ENCODE assay signal across 34 cellular contexts in the genomic region with DNA sequence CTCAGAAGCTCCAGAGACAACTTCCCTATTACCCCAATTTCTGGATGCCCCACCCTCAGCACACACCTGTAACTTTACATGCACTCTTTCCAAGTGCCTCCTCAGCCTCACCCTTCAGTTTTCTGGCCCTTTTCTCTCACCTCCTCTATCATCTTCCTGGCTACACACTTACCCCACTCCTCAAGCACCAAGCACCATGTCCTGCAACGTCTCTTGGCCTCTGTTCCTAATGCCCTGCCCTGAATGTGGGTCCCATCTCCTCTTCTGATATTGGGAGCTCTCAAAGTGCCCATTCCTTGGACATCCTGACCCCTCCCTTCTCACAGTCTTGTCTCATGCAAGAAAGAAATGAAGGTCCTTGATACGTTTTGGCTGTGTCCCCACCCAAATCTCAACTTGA. TPM values are rescaled to one million over a fixed set of nuclear protein-coding genes. Genes with fewer than 3 reads are reported as not detected.
"Had no signal": no experiment of that assay in that cellular context is flagged by ENCODE, and none has a peak within 500 bp of the region (broad histone marks: within the 10 kb centered on the region; RNA-seq: fewer than 3 reads in every experiment).

No MANE protein-coding gene starts in this region.

- H3K9me3 ChIP-seq: adrenal gland, breast epithelium, MG63 had no signal

- H3K4me3 ChIP-seq: adrenal gland, breast epithelium, MG63, SK-N-MC had no signal

- ATAC-seq: activated CD8-positive, alpha-beta T cell treated with anti-CD3 and anti-CD28 coated beads for 36 hours; activated T-helper 17 cell treated with anti-CD3 and anti-CD28 coated beads, Interleukin-2, amount 50 U/mL, for 72 hours; Panc1; Right ventricle myocardium inferior; T-cell had no signal

- H3K36me3 ChIP-seq: adrenal gland, breast epithelium, MG63 had no signal

- H3K9me3 Mint-ChIP-seq: activated B cell treated with CpG ODN at 0.5 μM for 24 hours; activated CD8-positive, alpha-beta T cell treated with anti-CD3 and anti-CD28 coated beads for 36 hours; activated naive CD4-positive, alpha-beta T cell treated with anti-CD3 and anti-CD28 coated beads for 36 hours; activated naive CD8-positive, alpha-beta T cell treated with anti-CD3 and anti-CD28 coated beads, Interleukin-2, amount 10 ng/mL, durations not matched to agents 7 days and 5 days; activated T-helper 17 cell treated with anti-CD3 and anti-CD28 coated beads, Interleukin-2, amount 50 U/mL, for 72 hours; T-cell had no signal

- H3K36me3 Mint-ChIP-seq: T-cell had no signal

- H3K4me1 Mint-ChIP-seq: activated B cell treated with CpG ODN at 0.5 μM for 24 hours; activated T-helper 17 cell treated with anti-CD3 and anti-CD28 coated beads, Interleukin-2, amount 50 U/mL, for 72 hours had no signal

- H3K4me3 Mint-ChIP-seq: activated B cell treated with CpG ODN at 0.5 μM for 24 hours; activated CD8-positive, alpha-beta T cell treated with anti-CD3 and anti-CD28 coated beads for 36 hours; activated naive CD4-positive, alpha-beta T cell treated with anti-CD3 and anti-CD28 coated beads for 36 hours; activated naive CD8-positive, alpha-beta T cell treated with anti-CD3 and anti-CD28 coated beads, Interleukin-2, amount 10 ng/mL, durations not matched to agents 7 days and 5 days; activated T-helper 17 cell treated with anti-CD3 and anti-CD28 coated beads, Interleukin-2, amount 50 U/mL, for 72 hours; T-cell had no signal

- DNase-seq: activated B cell treated with CpG ODN at 0.5 μM for 24 hours; activated CD4-positive, alpha-beta T cell treated with anti-CD3 and anti-CD28 coated beads, Interleukin-2, amount 50 U/mL, for 1 hour; activated CD8-positive, alpha-beta T cell treated with anti-CD3 and anti-CD28 coated beads for 36 hours; activated gamma-delta T cell; activated naive CD4-positive, alpha-beta T cell treated with anti-CD3 and anti-CD28 coated beads for 36 hours; activated naive CD8-positive, alpha-beta T cell treated with anti-CD3 and anti-CD28 coated beads, Interleukin-2, amount 10 ng/mL, durations not matched to agents 7 days and 5 days; activated T-cell treated with anti-CD3 and anti-CD28 coated beads for 4 hours; adrenal gland; aorta; caudate nucleus; MG63; MV-4-11; NCI-H1092 treated with DMSO at 0.1 percent for 48 hours; NCI-H1417 treated with DMSO at 0.1 percent for 48 hours; NCI-H1694; NCI-H2029; NCI-H2107; NCI-H2171 treated with DMSO at 0.1 percent for 48 hours; NCI-H226; NCI-H526 treated with DMSO at 0.1 percent for 48 hours; NCI-H82; OCI-M1; RPMI8226; T-helper 2 cell; T1000 had no signal

- H3K27ac ChIP-seq: adrenal gland, breast epithelium, SK-N-MC had no signal

- FAIRE-seq: TTC549 had no signal

- H3K27ac Mint-ChIP-seq: activated B cell treated with CpG ODN at 0.5 μM for 24 hours; activated CD8-positive, alpha-beta T cell treated with anti-CD3 and anti-CD28 coated beads for 36 hours; activated naive CD4-positive, alpha-beta T cell treated with anti-CD3 and anti-CD28 coated beads for 36 hours; activated naive CD8-positive, alpha-beta T cell treated with anti-CD3 and anti-CD28 coated beads, Interleukin-2, amount 10 ng/mL, durations not matched to agents 7 days and 5 days; activated T-helper 17 cell treated with anti-CD3 and anti-CD28 coated beads, Interleukin-2, amount 50 U/mL, for 72 hours had no signal

- H3K4me1 ChIP-seq: adrenal gland, breast epithelium had no signal

RNA-seq across cellular contexts. Expression of a gene that starts 1.2 kb away (rescaled TPM):
- total RNA-seq: activated B cell treated with CpG ODN at 0.5 μM for 24 hours; activated T-helper 17 cell treated with anti-CD3 and anti-CD28 coated beads, Interleukin-2, amount 50 U/mL, for 72 hours; aorta; breast epithelium; cerebellum; NCI-H460; Right ventricle myocardium inferior had no signal

RNA-seq across cellular contexts. Expression of a gene that starts 18.3 kb away (rescaled TPM):
- total RNA-seq: activated B cell treated with CpG ODN at 0.5 μM for 24 hours; activated T-helper 17 cell treated with anti-CD3 and anti-CD28 coated beads, Interleukin-2, amount 50 U/mL, for 72 hours; aorta; breast epithelium; cerebellum; NCI-H460; Right ventricle myocardium inferior had no signal
- polyA plus RNA-seq: aorta had no signal

RNA-seq across cellular contexts. Expression of a gene that starts 26.4 kb away (rescaled TPM):
- total RNA-seq: activated B cell treated with CpG ODN at 0.5 μM for 24 hours; activated CD8-positive, alpha-beta T cell treated with anti-CD3 and anti-CD28 coated beads for 36 hours; activated naive CD4-positive, alpha-beta T cell treated with anti-CD3 and anti-CD28 coated beads for 36 hours; activated naive CD8-positive, alpha-beta T cell treated with anti-CD3 and anti-CD28 coated beads, Interleukin-2, amount 10 ng/mL, durations not matched to agents 7 days and 5 days; activated T-helper 17 cell treated with anti-CD3 and anti-CD28 coated beads, Interleukin-2, amount 50 U/mL, for 72 hours; adrenal gland; aorta; breast epithelium; cerebellum; NCI-H460; Right ventricle myocardium inferior had no signal
- polyA plus RNA-seq: adrenal gland, aorta had no signal

RNA-seq across cellular contexts. Expression of a gene that starts 47.1 kb away (rescaled TPM):
- total RNA-seq: activated B cell treated with CpG ODN at 0.5 μM for 24 hours; activated CD8-positive, alpha-beta T cell treated with anti-CD3 and anti-CD28 coated beads for 36 hours; activated naive CD4-positive, alpha-beta T cell treated with anti-CD3 and anti-CD28 coated beads for 36 hours; activated naive CD8-positive, alpha-beta T cell treated with anti-CD3 and anti-CD28 coated beads, Interleukin-2, amount 10 ng/mL, durations not matched to agents 7 days and 5 days; activated T-helper 17 cell treated with anti-CD3 and anti-CD28 coated beads, Interleukin-2, amount 50 U/mL, for 72 hours; adrenal gland; aorta; NCI-H460; Right ventricle myocardium inferior; T-cell had no signal
- polyA plus RNA-seq: adrenal gland, aorta had no signal

RNA-seq across cellular contexts. Expression of a gene that starts 51.9 kb away (rescaled TPM):
- total RNA-seq: activated B cell treated with CpG ODN at 0.5 μM for 24 hours; activated CD8-positive, alpha-beta T cell treated with anti-CD3 and anti-CD28 coated beads for 36 hours; activated naive CD4-positive, alpha-beta T cell treated with anti-CD3 and anti-CD28 coated beads for 36 hours; activated naive CD8-positive, alpha-beta T cell treated with anti-CD3 and anti-CD28 coated beads, Interleukin-2, amount 10 ng/mL, durations not matched to agents 7 days and 5 days; activated T-helper 17 cell treated with anti-CD3 and anti-CD28 coated beads, Interleukin-2, amount 50 U/mL, for 72 hours; adrenal gland; aorta; breast epithelium; NCI-H460; Right ventricle myocardium inferior had no signal
